ENCODE assay signal across 8 cellular contexts in the genomic region with DNA sequence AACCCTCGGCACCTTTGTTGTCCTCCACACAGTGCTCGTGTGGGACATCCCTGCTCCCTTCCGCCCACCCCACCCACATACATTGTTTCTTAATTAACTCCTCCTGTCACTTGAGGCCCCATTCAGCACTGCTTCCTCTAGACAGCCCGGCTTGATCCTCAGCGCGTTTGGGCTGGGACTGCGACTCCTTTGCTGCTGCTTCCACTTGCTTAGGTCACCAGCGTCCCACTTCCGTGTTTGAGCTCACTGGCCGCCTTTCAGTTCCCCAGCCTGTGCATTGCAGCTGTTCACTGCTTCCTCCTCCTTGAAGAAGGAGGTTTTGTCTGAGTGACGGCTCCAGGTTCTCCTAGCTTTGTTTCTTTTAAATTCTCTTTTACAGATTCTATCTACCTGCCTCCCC. TPM values are rescaled to one million over a fixed set of nuclear protein-coding genes. Genes with fewer than 3 reads are reported as not detected.
DNase-seq lines count a peak whose midpoint lies in the region; ATAC-seq and TF ChIP-seq lines count a peak whose summit lies in the region.

No MANE protein-coding gene starts in this region.

- H3K9me3 Mint-ChIP-seq in CD4-positive, alpha-beta T cell, result no peaks in the 10 kb centered on the region
- no peaks in the 10 kb centered on the region for H3K9me3 Mint-ChIP-seq in activated T-helper 2 cell treated with anti-CD3 and anti-CD28 coated beads, Interferon-gamma antibody, Interleukin-2, Interleukin-4, amounts not matched to agents 10 μg/mL and 5 μg/mL and 100 μg/mL, durations not matched to agents 14 hours and 24 hours and 36 hours

- POLR2A ChIA-PET in CD4-positive, alpha-beta T cell (lab: Charles Lee), result interaction anchor here (0.8 to 6.4 kb wide), 7 partner anchors 15 to 265 kb away, joined by 3 to 74 read pairs (median 4); a partner anchor contains a TSS

- peaks cover 25% of the 10 kb centered on the region for H3K36me3 Mint-ChIP-seq in CD4-positive, alpha-beta T cell (ENCODE audit: low read depth)
- peaks cover 26% of the 10 kb centered on the region for H3K36me3 Mint-ChIP-seq in activated T-helper 2 cell treated with anti-CD3 and anti-CD28 coated beads, Interferon-gamma antibody, Interleukin-2, Interleukin-4, amounts not matched to agents 10 μg/mL and 5 μg/mL and 100 μg/mL, durations not matched to agents 14 hours and 24 hours and 36 hours (ENCODE audit: low read depth)

- peaks cover 77% of the 10 kb centered on the region for H3K4me1 Mint-ChIP-seq in CD4-positive, alpha-beta T cell (ENCODE audit: low read depth)
- peaks cover 66% of the 10 kb centered on the region for H3K4me1 Mint-ChIP-seq in activated T-helper 2 cell treated with anti-CD3 and anti-CD28 coated beads, Interferon-gamma antibody, Interleukin-2, Interleukin-4, amounts not matched to agents 10 μg/mL and 5 μg/mL and 100 μg/mL, durations not matched to agents 14 hours and 24 hours and 36 hours (ENCODE audit: low read depth)

- no peak for TF ChIP-seq CTCF in CD4-positive, alpha-beta T cell (IDR thresholded peaks at IDR 0.05)
- no peak for TF ChIP-seq CTCF in omental fat pad (IDR thresholded peaks at IDR 0.05)

- H3K27ac ChIP-seq in CD4-positive, alpha-beta T cell (ENCODE audit: low read depth, low read length), result no peak overlapping the region

- H3K27me3 Mint-ChIP-seq in CD4-positive, alpha-beta T cell, result no peaks in the 10 kb centered on the region
- H3K27me3 Mint-ChIP-seq in activated T-helper 2 cell treated with anti-CD3 and anti-CD28 coated beads, Interferon-gamma antibody, Interleukin-2, Interleukin-4, amounts not matched to agents 10 μg/mL and 5 μg/mL and 100 μg/mL, durations not matched to agents 14 hours and 24 hours and 36 hours (ENCODE audit: low read depth), result no peaks in the 10 kb centered on the region

- no peaks in the 10 kb centered on the region for H3K9me3 ChIP-seq in CD4-positive, alpha-beta T cell (ENCODE audit: control insufficient read depth, low read length)
- H3K9me3 ChIP-seq in MG63, result no peaks in the 10 kb centered on the region

- intact Hi-C loops in CD4-positive, alpha-beta T cell (cut with DNase I, micrococcal nuclease), result loop anchor here (2.0 to 5.0 kb wide), 2 partner anchors 16 to 47 kb away; a partner anchor contains a TSS
- intact Hi-C loops in activated T-helper 2 cell treated with anti-CD3 and anti-CD28 coated beads, Interferon-gamma antibody, Interleukin-2, Interleukin-4, amounts not matched to agents 10 μg/mL and 5 μg/mL and 100 μg/mL, durations not matched to agents 14 hours and 24 hours and 36 hours (cut with micrococcal nuclease), result loop anchor here (2.0 kb wide), 1 partner anchor 16 kb away; a partner anchor contains a TSS
- intact Hi-C loops in left cardiac atrium (cut with DNase I), result no loop called here

- H3K36me3 ChIP-seq in MG63, result no peaks in the 10 kb centered on the region

- H3K27me3 ChIP-seq in CD4-positive, alpha-beta T cell (ENCODE audit: control insufficient read depth, insufficient read depth, low read length), result no peaks in the 10 kb centered on the region
- H3K27me3 ChIP-seq in MG63, result no peaks in the 10 kb centered on the region

- peak overlapping the region; percentile 64 for H3K4me3 Mint-ChIP-seq in CD4-positive, alpha-beta T cell
- H3K4me3 Mint-ChIP-seq in activated T-helper 2 cell treated with anti-CD3 and anti-CD28 coated beads, Interferon-gamma antibody, Interleukin-2, Interleukin-4, amounts not matched to agents 10 μg/mL and 5 μg/mL and 100 μg/mL, durations not matched to agents 14 hours and 24 hours and 36 hours (ENCODE audit: low read depth), result peak overlapping the region; percentile 59

- H3K27ac Mint-ChIP-seq in CD4-positive, alpha-beta T cell, result peak overlapping the region; percentile 75
- H3K27ac Mint-ChIP-seq in activated T-helper 2 cell treated with anti-CD3 and anti-CD28 coated beads, Interferon-gamma antibody, Interleukin-2, Interleukin-4, amounts not matched to agents 10 μg/mL and 5 μg/mL and 100 μg/mL, durations not matched to agents 14 hours and 24 hours and 36 hours, result peak overlapping the region; percentile 67

- ATAC-seq in CD4-positive, alpha-beta T cell (ENCODE audit: poor library complexity), result peak; percentile 92
- ATAC-seq in GM21737 (IDR thresholded peaks at IDR 0.05; ENCODE audit: unreplicated experiment), result peak; percentile 66
- peak; percentile 78 to 87 for ATAC-seq in left cardiac atrium
- ATAC-seq in omental fat pad (ENCODE audit: low FRiP score), result no peak

- DNase-seq in CD4-positive, alpha-beta T cell, result peak; percentile 43 to 66 (median 60)
- peak; percentile 99 for DNase-seq in NOMO-1 treated with DMSO at 0.1 percent for 48 hours (lab: John Stamatoyannopoulos, UW; ENCODE audit: unreplicated experiment)
- peak; percentile 67 for DNase-seq in activated T-helper 2 cell treated with anti-CD3 and anti-CD28 coated beads, Interferon-gamma antibody, Interleukin-2, Interleukin-4, amounts not matched to agents 10 μg/mL and 5 μg/mL and 100 μg/mL, durations not matched to agents 14 hours and 24 hours and 36 hours (ENCODE audit: low spot score)
- peak; percentile 82 for DNase-seq in left cardiac atrium
- peak; percentile 38 for DNase-seq in stimulated activated CD4-positive, alpha-beta T cell treated with anti-CD3 and anti-CD28 coated beads, Interleukin-12 subunit alpha, Interleukin-12 subunit beta, amount 100 ng/mL, for 4 hours
- no peak for DNase-seq in omental fat pad (ENCODE audit: low spot score)
- DNase-seq in MG63, result no peak

- no peak overlapping the region for H3K4me3 ChIP-seq in MG63

- CTCF ChIA-PET in CD4-positive, alpha-beta T cell (lab: Charles Lee), result interaction anchor here (0.5 to 3.1 kb wide), 6 partner anchors 15 to 68 kb away, joined by 3 to 9 read pairs (median 4); a partner anchor contains a TSS

RNA-seq across cellular contexts. Expression of a gene that starts 16.1 kb away (rescaled TPM):
- 100 to 1,000 TPM; 106 to 109 TPM for total RNA-seq in CD4-positive, alpha-beta T cell
- total RNA-seq in activated T-helper 2 cell treated with anti-CD3 and anti-CD28 coated beads, Interferon-gamma antibody, Interleukin-2, Interleukin-4, amounts not matched to agents 10 μg/mL and 5 μg/mL and 100 μg/mL, durations not matched to agents 14 hours and 24 hours and 36 hours, result 99.0 and 99.1 TPM in 2 replicates
- total RNA-seq in left cardiac atrium, result 10 to 100 TPM; 22.5 to 37.0 TPM
- total RNA-seq in omental fat pad, result 10 to 100 TPM; 38.5 to 90.1 (median 44.5) TPM
- total RNA-seq in MG63 (2014; rRNA removed; shearing (Covaris generic); ENCODE audit: low replicate concordance), result 39.8 and 44.8 TPM in 2 replicates

RNA-seq across cellular contexts. Expression of a gene that starts 51.5 kb away (rescaled TPM):
- total RNA-seq in CD4-positive, alpha-beta T cell, result 10 to 100 TPM; 28.4 to 30.0 TPM
- 30.8 and 31.2 TPM in 2 replicates for total RNA-seq in activated T-helper 2 cell treated with anti-CD3 and anti-CD28 coated beads, Interferon-gamma antibody, Interleukin-2, Interleukin-4, amounts not matched to agents 10 μg/mL and 5 μg/mL and 100 μg/mL, durations not matched to agents 14 hours and 24 hours and 36 hours
- total RNA-seq in left cardiac atrium (10 to 100 TPM; 15.1 to 16.6 TPM), omental fat pad (10 to 100 TPM; 16.7 to 30.1 (median 24.9) TPM)
- total RNA-seq in MG63 (2014; rRNA removed; shearing (Covaris generic); ENCODE audit: low replicate concordance), result 7.3 and 24.4 TPM in 2 replicates

Comparison
In these comparisons a context has a peak if more than half of its experiments do, and no peak if none do; other contexts are left out.
1. DNase-seq: peak in CD4-positive, alpha-beta T cell (10 of 10), NOMO-1 treated with DMSO at 0.1 percent for 48 hours (single experiment), activated T-helper 2 cell treated with anti-CD3 and anti-CD28 coated beads, Interferon-gamma antibody, Interleukin-2, Interleukin-4, amounts not matched to agents 10 μg/mL and 5 μg/mL and 100 μg/mL, durations not matched to agents 14 hours and 24 hours and 36 hours (single experiment), left cardiac atrium (single experiment) and stimulated activated CD4-positive, alpha-beta T cell treated with anti-CD3 and anti-CD28 coated beads, Interleukin-12 subunit alpha, Interleukin-12 subunit beta, amount 100 ng/mL, for 4 hours (single experiment); none in omental fat pad (single experiment) and MG63 (single experiment).
2. intact Hi-C loops: an anchor here in CD4-positive, alpha-beta T cell (2.0 to 5.0 kb wide) and activated T-helper 2 cell treated with anti-CD3 and anti-CD28 coated beads, Interferon-gamma antibody, Interleukin-2, Interleukin-4, amounts not matched to agents 10 μg/mL and 5 μg/mL and 100 μg/mL, durations not matched to agents 14 hours and 24 hours and 36 hours (2.0 kb wide); none called in left cardiac atrium.